In the genomic region with DNA sequence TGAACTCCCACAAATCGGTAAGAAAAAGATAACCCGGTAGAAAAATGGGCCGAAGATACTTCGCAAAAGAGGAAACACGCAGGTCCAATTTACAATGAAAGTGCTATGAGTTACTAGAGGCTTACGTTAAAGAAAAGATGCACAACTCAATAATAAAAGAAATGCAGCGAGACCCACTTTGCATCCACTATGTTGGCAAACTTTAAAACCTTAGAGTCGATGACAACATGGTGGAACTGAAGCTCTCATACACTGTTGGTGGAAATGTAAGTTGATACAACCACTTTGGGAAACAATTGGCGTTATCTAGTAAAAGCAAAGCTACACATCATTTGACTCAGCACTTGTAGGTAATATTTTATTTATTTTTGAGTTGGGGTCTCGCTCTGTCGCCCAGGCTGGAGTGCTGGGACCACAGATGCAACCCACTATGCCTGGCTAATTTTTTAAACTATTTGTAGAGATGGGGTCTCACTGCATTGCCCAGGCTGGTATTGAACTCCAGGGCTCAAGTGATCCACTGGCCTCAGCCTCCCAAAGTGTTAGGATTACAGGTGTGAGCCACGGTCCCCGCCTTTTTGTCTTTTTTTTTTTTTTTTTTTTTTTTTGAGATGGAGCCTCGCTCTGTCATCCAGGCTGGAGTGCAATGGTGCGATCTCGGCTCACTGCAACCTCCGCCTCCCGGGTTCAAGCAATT, we compare ENCODE assay signal across 8 cellular contexts. TPM values are rescaled to one million over a fixed set of nuclear protein-coding genes. Genes with fewer than 3 reads are reported as not detected.
A peak's percentile ranks its signal among the peaks of the same experiment; 100 is the strongest.
DNase-seq lines count a peak whose midpoint lies in the region; ATAC-seq and TF ChIP-seq lines count a peak whose summit lies in the region.

No MANE protein-coding gene starts in this region.

- BruUV-seq in OCI-LY7 (replicated peaks; lab: Mats Ljungman, UMichigan): TSS peak; percentile 96

- no peaks in the 10 kb centered on the region for H3K36me3 ChIP-seq in ES-I3 (ENCODE audit: insufficient read depth, low read length)
- H3K36me3 ChIP-seq in OCI-LY7 (ENCODE audit: insufficient read depth, low read length): peaks cover 12% of the 10 kb centered on the region; the same call in 1 of the 2 replicates
- no peaks in the 10 kb centered on the region for H3K36me3 ChIP-seq in parathyroid adenoma (ENCODE audit: control insufficient read depth, insufficient read depth, low read length)

- H4K20me1 ChIP-seq in OCI-LY7 (ENCODE audit: insufficient read depth, low read length): no peaks in the 10 kb centered on the region

- H3K9me3 ChIP-seq in ES-I3 (ENCODE audit: control insufficient read depth, insufficient read depth, low read length) (no peaks in the 10 kb centered on the region), OCI-LY7 (ENCODE audit: low read length) (no peaks in the 10 kb centered on the region), parathyroid adenoma (ENCODE audit: control insufficient read depth, low read length) (no peaks in the 10 kb centered on the region)

- H3K79me2 ChIP-seq in OCI-LY7 (ENCODE audit: insufficient read depth, low read depth, low read length) (peaks cover 17% of the 10 kb centered on the region), parathyroid adenoma (peaks cover 6% of the 10 kb centered on the region)

- H3K4me1 ChIP-seq in ES-I3 (ENCODE audit: insufficient read depth, low read length) (peaks cover 5% of the 10 kb centered on the region; the same call in 1 of the 2 replicates), OCI-LY7 (ENCODE audit: insufficient read depth, low read length, poor library complexity, severe bottlenecking) (peaks cover 16% of the 10 kb centered on the region), parathyroid adenoma (peaks cover 4% of the 10 kb centered on the region)

- intact Hi-C loops in OCI-LY7 (cut with micrococcal nuclease; ENCODE audit: unreplicated experiment): no loop called here

- H3K4me2 ChIP-seq in OCI-LY7 (ENCODE audit: low read length) (peak overlapping the region; percentile 83), parathyroid adenoma (ENCODE audit: low read length) (peak overlapping the region; percentile 76)

- POLR2A ChIA-PET in OCI-LY7 (lab: Charles Lee): interaction anchor here (0.6 to 3.4 kb wide), 9 partner anchors 8 to 360 kb away, joined by 3 to 22 read pairs (median 3); partner anchors contain the start of genes GPN2 and NUDC

- H2AFZ ChIP-seq in OCI-LY7 (ENCODE audit: low read length) (peak overlapping the region; percentile 99), parathyroid adenoma (peak overlapping the region; percentile 91)

- TF ChIP-seq CTCF in OCI-LY7 (conservative IDR thresholded peaks at IDR 0.05; ENCODE audit: low read length) (no peak), epithelial cell of esophagus (IDR thresholded peaks at IDR 0.05; ENCODE audit: insufficient read depth, low read depth, low read length, missing control alignments) (no peak), parathyroid adenoma (IDR thresholded peaks at IDR 0.05) (no peak)

- peak overlapping the region; percentile 97 for H3K9ac ChIP-seq in ES-I3 (ENCODE audit: low read depth, low read length)
- no peak overlapping the region for H3K9ac ChIP-seq in parathyroid adenoma

- H3K27me3 ChIP-seq in parathyroid adenoma (ENCODE audit: control insufficient read depth, insufficient read depth, low read length): no peaks in the 10 kb centered on the region

- CTCF ChIA-PET in OCI-LY7 (lab: Charles Lee; ENCODE audit: unreplicated experiment): interaction anchor here (1.0 to 1.2 kb wide), 2 partner anchors 11 to 144 kb away, joined by 3 to 4 read pairs; partner anchors contain the start of gene GPN2

- no peaks in the 10 kb centered on the region for H3K9me2 ChIP-seq in OCI-LY7 (ENCODE audit: insufficient read depth, low read length)

- H3K27ac ChIP-seq in OCI-LY7 (ENCODE audit: low read depth, low read length, poor library complexity, severe bottlenecking) (peak overlapping the region; percentile 43), parathyroid adenoma (peak overlapping the region; percentile 78)

- no peak for DNase-seq in OCI-LY7 (ENCODE audit: low spot score)
- DNase-seq in epithelial cell of esophagus (ENCODE audit: low read depth): no peak
- no peak for DNase-seq in iPS-NIHi11 (ENCODE audit: low spot score)
- no peak for DNase-seq in activated gamma-delta T cell (lab: John Stamatoyannopoulos, UW)

- peak overlapping the region; percentile 91 for H3K4me3 ChIP-seq in OCI-LY7 (ENCODE audit: low read depth, low read length, poor library complexity, severe bottlenecking)
- H3K4me3 ChIP-seq in epithelial cell of esophagus (ENCODE audit: low read length): peak overlapping the region; percentile 84
- H3K4me3 ChIP-seq in parathyroid adenoma (ENCODE audit: low read depth, low read length): peak overlapping the region; percentile 78

- no peak for ATAC-seq in HG03520 (IDR thresholded peaks at IDR 0.05; ENCODE audit: unreplicated experiment)
- ATAC-seq in HG03159 (IDR thresholded peaks at IDR 0.05; ENCODE audit: unreplicated experiment): no peak

RNA-seq across cellular contexts. Expression of gene GPATCH3, which starts 0.7 kb away (rescaled TPM):
- total RNA-seq in OCI-LY7 (2014; rRNA removed; shearing (Covaris generic)): 9.2 and 13.8 TPM in 2 replicates
- 15.2 and 17.4 TPM in 2 replicates for total RNA-seq in OCI-LY7 (2022)

RNA-seq across cellular contexts. Expression of gene GPN2, which starts 10.9 kb away (rescaled TPM):
- 17.5 and 18.1 TPM in 2 replicates for total RNA-seq in OCI-LY7 (2014; rRNA removed; shearing (Covaris generic))
- total RNA-seq in OCI-LY7 (2022): 43.7 and 46.6 TPM in 2 replicates

RNA-seq across cellular contexts. Expression of gene NR0B2, which starts 12.8 kb away (rescaled TPM):
- not detected in 2 replicates for total RNA-seq in OCI-LY7 (2014; rRNA removed; shearing (Covaris generic))
- not detected in 2 replicates for total RNA-seq in OCI-LY7 (2022)

RNA-seq across cellular contexts. Expression of gene NUDC, which starts 20.6 kb away (rescaled TPM):
- total RNA-seq in OCI-LY7 (2014; rRNA removed; shearing (Covaris generic)): 65.7 and 89.3 TPM in 2 replicates
- 96.0 and 106 TPM in 2 replicates for total RNA-seq in OCI-LY7 (2022)

RNA-seq across cellular contexts. Expression of gene SFN, which starts 38.0 kb away (rescaled TPM):
- total RNA-seq in OCI-LY7 (2014; rRNA removed; shearing (Covaris generic)): 0.75 and 0.95 TPM in 2 replicates
- total RNA-seq in OCI-LY7 (2022): 1.8 and 3.9 TPM in 2 replicates
